Comparison of ENCODE assay signal across 1 cellular context in genomic region chr1:225845633-225846259, GRCh38.
TF ChIP-seq lines count a peak whose summit lies in the region.

No MANE protein-coding gene starts in this region.

TF ChIP-seq in HEK293, 187 proteins besides CTCF, POLR2A, EP300 and RAD21 (continued from another document and continues in another):
- no peak for TF ChIP-seq ZBTB49 (tag by site-specific recombination; IDR thresholded peaks at IDR 0.05; ENCODE audit: low read depth)
- TF ChIP-seq ZNF791 (tag by site-specific recombination; IDR thresholded peaks at IDR 0.05) = no peak
- TF ChIP-seq ZNF692 (tag by site-specific recombination; IDR thresholded peaks at IDR 0.05) = no peak; the same call in 1 of the 2 replicates
- TF ChIP-seq ZBTB7A (tag by site-specific recombination; IDR thresholded peaks at IDR 0.05; ENCODE audit: low read depth) = no peak
- TF ChIP-seq SP2 (tag by site-specific recombination; IDR thresholded peaks at IDR 0.05) = 0 out of 2 replicates have a peak, but pooled peaks have one; percentile 11
- TF ChIP-seq ZNF560 (tag by site-specific recombination; IDR thresholded peaks at IDR 0.05; ENCODE audit: borderline replicate concordance) = no peak
- TF ChIP-seq ZNF274 (IDR thresholded peaks at IDR 0.05; ENCODE audit: low read length) = no peak
- TF ChIP-seq ZNF274 (tag by site-specific recombination; IDR thresholded peaks at IDR 0.05; ENCODE audit: borderline replicate concordance) = no peak
- TF ChIP-seq ZNF513 (tag by site-specific recombination; IDR thresholded peaks at IDR 0.05) = no peak
- TF ChIP-seq ZNF777 (tag by site-specific recombination; IDR thresholded peaks at IDR 0.05; ENCODE audit: borderline replicate concordance) = no peak
- TF ChIP-seq ZNF510 (tag by site-specific recombination; IDR thresholded peaks at IDR 0.05; ENCODE audit: insufficient replicate concordance) = no peak
- TF ChIP-seq SCRT2 (tag by site-specific recombination; IDR thresholded peaks at IDR 0.05) = no peak
- TF ChIP-seq GLI4 (tag by site-specific recombination; IDR thresholded peaks at IDR 0.05) = no peak
- no peak for TF ChIP-seq ZNF398 (tag by site-specific recombination; IDR thresholded peaks at IDR 0.05)
- TF ChIP-seq ZNF341 (tag by site-specific recombination; IDR thresholded peaks at IDR 0.05; ENCODE audit: low read depth) = peak; percentile 87
- no peak for TF ChIP-seq TCF7L2 (IDR thresholded peaks at IDR 0.05; ENCODE audit: borderline replicate concordance, low read depth, low read length)
- peak; percentile 74 for TF ChIP-seq ZNF501 (tag by site-specific recombination; IDR thresholded peaks at IDR 0.05)
- no peak for TF ChIP-seq ZNF658 (tag by site-specific recombination; IDR thresholded peaks at IDR 0.05)
- TF ChIP-seq ZNF350 (tag by site-specific recombination; IDR thresholded peaks at IDR 0.05) = no peak
- TF ChIP-seq ZNF280C (tag by site-specific recombination; IDR thresholded peaks at IDR 0.05) = no peak
- TF ChIP-seq, protein P1, sequence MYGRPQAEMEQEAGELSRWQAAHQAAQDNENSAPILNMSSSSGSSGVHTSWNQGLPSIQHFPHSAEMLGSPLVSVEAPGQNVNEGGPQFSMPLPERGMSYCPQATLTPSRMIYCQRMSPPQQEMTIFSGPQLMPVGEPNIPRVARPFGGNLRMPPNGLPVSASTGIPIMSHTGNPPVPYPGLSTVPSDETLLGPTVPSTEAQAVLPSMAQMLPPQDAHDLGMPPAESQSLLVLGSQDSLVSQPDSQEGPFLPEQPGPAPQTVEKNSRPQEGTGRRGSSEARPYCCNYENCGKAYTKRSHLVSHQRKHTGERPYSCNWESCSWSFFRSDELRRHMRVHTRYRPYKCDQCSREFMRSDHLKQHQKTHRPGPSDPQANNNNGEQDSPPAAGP (tag by site-specific recombination; IDR thresholded peaks at IDR 0.05) = peak; percentile 90
- TF ChIP-seq EGR2 (tag by site-specific recombination; IDR thresholded peaks at IDR 0.05; ENCODE audit: low read depth) = no peak; the same call in 1 of the 2 replicates
- TF ChIP-seq, protein P2, sequence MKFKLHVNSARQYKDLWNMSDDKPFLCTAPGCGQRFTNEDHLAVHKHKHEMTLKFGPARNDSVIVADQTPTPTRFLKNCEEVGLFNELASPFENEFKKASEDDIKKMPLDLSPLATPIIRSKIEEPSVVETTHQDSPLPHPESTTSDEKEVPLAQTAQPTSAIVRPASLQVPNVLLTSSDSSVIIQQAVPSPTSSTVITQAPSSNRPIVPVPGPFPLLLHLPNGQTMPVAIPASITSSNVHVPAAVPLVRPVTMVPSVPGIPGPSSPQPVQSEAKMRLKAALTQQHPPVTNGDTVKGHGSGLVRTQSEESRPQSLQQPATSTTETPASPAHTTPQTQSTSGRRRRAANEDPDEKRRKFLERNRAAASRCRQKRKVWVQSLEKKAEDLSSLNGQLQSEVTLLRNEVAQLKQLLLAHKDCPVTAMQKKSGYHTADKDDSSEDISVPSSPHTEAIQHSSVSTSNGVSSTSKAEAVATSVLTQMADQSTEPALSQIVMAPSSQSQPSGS (tag by site-specific recombination; IDR thresholded peaks at IDR 0.05; ENCODE audit: low read depth) = no peak
- TF ChIP-seq ZNF768 (tag by site-specific recombination; IDR thresholded peaks at IDR 0.05) = no peak
- TF ChIP-seq, protein P3, sequence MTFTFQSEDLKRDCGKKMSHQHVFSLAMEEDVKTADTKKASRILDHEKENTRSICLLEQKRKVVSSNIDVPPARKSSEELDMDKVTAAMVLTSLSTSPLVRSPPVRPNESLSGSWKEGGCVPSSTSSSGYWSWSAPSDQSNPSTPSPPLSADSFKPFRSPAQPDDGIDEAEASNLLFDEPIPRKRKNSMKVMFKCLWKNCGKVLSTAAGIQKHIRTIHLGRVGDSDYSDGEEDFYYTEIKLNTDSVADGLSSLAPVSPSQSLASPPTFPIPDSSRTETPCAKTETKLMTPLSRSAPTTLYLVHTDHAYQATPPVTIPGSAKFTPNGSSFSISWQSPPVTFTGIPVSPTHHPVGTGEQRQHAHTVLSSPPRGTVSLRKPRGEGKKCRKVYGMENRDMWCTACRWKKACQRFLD (tag by site-specific recombination; IDR thresholded peaks at IDR 0.05) = no peak
- no peak for TF ChIP-seq ZNF174 (tag by site-specific recombination; IDR thresholded peaks at IDR 0.05)
- no peak for TF ChIP-seq ZNF140 (tag by site-specific recombination; IDR thresholded peaks at IDR 0.05)
- no peak for TF ChIP-seq ZNF37A (tag by site-specific recombination; IDR thresholded peaks at IDR 0.05)
- TF ChIP-seq, protein P4, sequence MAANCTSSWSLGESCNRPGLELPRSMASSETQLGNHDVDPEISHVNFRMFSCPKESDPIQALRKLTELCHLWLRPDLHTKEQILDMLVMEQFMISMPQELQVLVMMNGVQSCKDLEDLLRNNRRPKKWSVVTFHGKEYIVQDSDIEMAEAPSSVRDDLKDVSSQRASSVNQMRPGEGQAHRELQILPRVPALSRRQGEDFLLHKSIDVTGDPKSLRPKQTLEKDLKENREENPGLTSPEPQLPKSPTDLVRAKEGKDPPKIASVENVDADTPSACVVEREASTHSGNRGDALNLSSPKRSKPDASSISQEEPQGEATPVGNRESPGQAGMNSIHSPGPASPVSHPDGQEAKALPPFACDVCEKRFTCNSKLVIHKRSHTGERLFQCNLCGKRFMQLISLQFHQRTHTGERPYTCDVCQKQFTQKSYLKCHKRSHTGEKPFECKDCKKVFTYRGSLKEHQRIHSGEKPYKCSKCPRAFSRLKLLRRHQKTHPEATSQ (tag by site-specific recombination; IDR thresholded peaks at IDR 0.05) = no peak
- TF ChIP-seq KLF1 (tag by site-specific recombination; IDR thresholded peaks at IDR 0.05) = peak; percentile 54; the same call in 1 of the 2 replicates
- TF ChIP-seq PRDM10 (tag by site-specific recombination; IDR thresholded peaks at IDR 0.05) = peak; percentile 40; the same call in 1 of the 2 replicates
- no peak for TF ChIP-seq ZSCAN16 (tag by site-specific recombination; IDR thresholded peaks at IDR 0.05)
- no peak for TF ChIP-seq ZNF670 (tag by site-specific recombination; IDR thresholded peaks at IDR 0.05; ENCODE audit: low read depth)
- TF ChIP-seq ZNF664 (tag by site-specific recombination; IDR thresholded peaks at IDR 0.05) = no peak
- TF ChIP-seq, protein P5, sequence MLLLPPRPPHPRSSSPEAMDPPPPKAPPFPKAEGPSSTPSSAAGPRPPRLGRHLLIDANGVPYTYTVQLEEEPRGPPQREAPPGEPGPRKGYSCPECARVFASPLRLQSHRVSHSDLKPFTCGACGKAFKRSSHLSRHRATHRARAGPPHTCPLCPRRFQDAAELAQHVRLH (tag by site-specific recombination; IDR thresholded peaks at IDR 0.05) = no peak
- TF ChIP-seq ZNF747 (tag by site-specific recombination; IDR thresholded peaks at IDR 0.05) = no peak
- TF ChIP-seq, protein P6, sequence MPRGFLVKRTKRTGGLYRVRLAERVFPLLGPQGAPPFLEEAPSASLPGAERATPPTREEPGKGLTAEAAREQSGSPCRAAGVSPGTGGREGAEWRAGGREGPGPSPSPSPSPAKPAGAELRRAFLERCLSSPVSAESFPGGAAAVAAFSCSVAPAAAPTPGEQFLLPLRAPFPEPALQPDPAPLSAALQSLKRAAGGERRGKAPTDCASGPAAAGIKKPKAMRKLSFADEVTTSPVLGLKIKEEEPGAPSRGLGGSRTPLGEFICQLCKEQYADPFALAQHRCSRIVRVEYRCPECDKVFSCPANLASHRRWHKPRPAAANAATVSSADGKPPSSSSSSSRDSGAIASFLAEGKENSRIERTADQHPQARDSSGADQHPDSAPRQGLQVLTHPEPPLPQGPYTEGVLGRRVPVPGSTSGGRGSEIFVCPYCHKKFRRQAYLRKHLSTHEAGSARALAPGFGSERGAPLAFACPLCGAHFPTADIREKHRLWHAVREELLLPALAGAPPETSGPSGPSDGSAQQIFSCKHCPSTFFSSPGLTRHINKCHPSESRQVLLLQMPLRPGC (tag by site-specific recombination; IDR thresholded peaks at IDR 0.05) = no peak
